11 cellular contexts compared by ENCODE assay signal in the genomic region with DNA sequence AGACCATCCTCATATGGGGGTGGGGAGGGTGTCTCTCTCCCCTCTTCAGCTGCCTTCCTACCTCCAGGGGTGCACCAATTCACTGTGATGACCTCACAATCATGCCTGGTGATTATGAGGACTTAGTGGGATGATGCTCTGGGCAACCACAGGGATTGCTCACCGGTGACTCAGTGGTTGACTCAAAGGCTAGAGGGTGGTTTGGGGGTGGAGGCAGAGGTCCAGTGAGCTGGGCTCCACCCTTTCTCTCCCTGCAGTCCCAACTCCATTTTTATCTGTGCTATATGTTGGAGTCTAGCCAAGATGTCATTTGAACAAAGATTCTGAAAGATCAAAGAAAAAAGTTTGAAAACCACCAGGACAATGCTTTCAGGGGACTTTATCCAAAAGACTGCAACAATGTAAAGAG.
DNase-seq lines count a peak whose midpoint lies in the region; ATAC-seq and TF ChIP-seq lines count a peak whose summit lies in the region.
"Had no signal": no experiment of that assay in that cellular context is flagged by ENCODE, and none has a peak within 500 bp of the region (broad histone marks: within the 10 kb centered on the region; RNA-seq: fewer than 3 reads in every experiment).

No MANE protein-coding gene starts in this region.

- CTCF ChIA-PET in AG04449 (lab: Yijun Ruan, JAX), result interaction anchor here (1.0 to 1.9 kb wide), 4 partner anchors 29 to 252 kb away, joined by 3 to 6 read pairs (median 5); no protein-coding TSS in a partner anchor
- CTCF ChIA-PET in HEK293T (lab: Yijun Ruan, JAX), result no interaction called here

- no peak overlapping the region for H3K4me3 ChIP-seq in AG04449 (ENCODE audit: low read depth, low read length)
- H3K4me3 ChIP-seq: dorsolateral prefrontal cortex had no signal

- peak; percentile 32 for TF ChIP-seq CTCF in AG04449 (IDR thresholded peaks at IDR 0.05; ENCODE audit: insufficient read depth, low read length, missing control alignments)

- ATAC-seq in HG03378 (IDR thresholded peaks at IDR 0.05; ENCODE audit: unreplicated experiment), result no peak

- POLR2A ChIA-PET in AG04449 (lab: Yijun Ruan, JAX) (interaction anchor here (0.7 to 2.1 kb wide), 6 partner anchors 30 to 190 kb away, joined by 3 to 11 read pairs (median 4); no protein-coding TSS in a partner anchor), HEK293T (lab: Yijun Ruan, JAX) (no interaction called here)

- DNase-seq in AG04449 (ENCODE audit: low read depth, low spot score) (peak; percentile 96), HEK293T (ENCODE audit: extremely low spot score) (peak; percentile 20), amniotic stem cell (lab: John Stamatoyannopoulos, UW) (peak; percentile 97), lung microvascular endothelial cell (ENCODE audit: low read depth in 2 of 2) (peak; percentile 22 to 97), activated gamma-delta T cell (lab: John Stamatoyannopoulos, UW) (no peak), NCI-H2107 (lab: John Stamatoyannopoulos, UW) (no peak)
- no peak for DNase-seq in activated CD4-positive, CD25-positive, alpha-beta regulatory T cell (lab: John Stamatoyannopoulos, UW)
- DNase-seq: NCI-H1930; stimulated activated CD4-positive, alpha-beta T cell treated with anti-CD3 and anti-CD28 coated beads, Interleukin-2, amount 100 ng/mL, for 48 hours had no signal

TF ChIP-seq in HEK293T, 16 proteins besides CTCF, POLR2A, EP300 and RAD21:
- TF ChIP-seq ELF4 (IDR thresholded peaks at IDR 0.05), result no peak
- TF ChIP-seq SP1 (IDR thresholded peaks at IDR 0.05), result no peak
- TF ChIP-seq, protein P1, sequence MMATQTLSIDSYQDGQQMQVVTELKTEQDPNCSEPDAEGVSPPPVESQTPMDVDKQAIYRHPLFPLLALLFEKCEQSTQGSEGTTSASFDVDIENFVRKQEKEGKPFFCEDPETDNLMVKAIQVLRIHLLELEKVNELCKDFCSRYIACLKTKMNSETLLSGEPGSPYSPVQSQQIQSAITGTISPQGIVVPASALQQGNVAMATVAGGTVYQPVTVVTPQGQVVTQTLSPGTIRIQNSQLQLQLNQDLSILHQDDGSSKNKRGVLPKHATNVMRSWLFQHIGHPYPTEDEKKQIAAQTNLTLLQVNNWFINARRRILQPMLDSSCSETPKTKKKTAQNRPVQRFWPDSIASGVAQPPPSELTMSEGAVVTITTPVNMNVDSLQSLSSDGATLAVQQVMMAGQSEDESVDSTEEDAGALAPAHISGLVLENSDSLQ (IDR thresholded peaks at IDR 0.05), result no peak
- no peak for TF ChIP-seq LEF1 (IDR thresholded peaks at IDR 0.05; ENCODE audit: borderline replicate concordance)
- TF ChIP-seq BHLHE40 (IDR thresholded peaks at IDR 0.05; ENCODE audit: borderline replicate concordance), result no peak
- TF ChIP-seq L3MBTL2 (conservative IDR thresholded peaks at IDR 0.05), result no peak
- no peak for TF ChIP-seq ARNT (IDR thresholded peaks at IDR 0.05)
- no peak for TF ChIP-seq ZNF384 (IDR thresholded peaks at IDR 0.05)
- TF ChIP-seq TARDBP (IDR thresholded peaks at IDR 0.05), result no peak
- no peak for TF ChIP-seq HDGF (IDR thresholded peaks at IDR 0.05; ENCODE audit: borderline replicate concordance)
- TF ChIP-seq NFRKB (IDR thresholded peaks at IDR 0.05), result no peak
- TF ChIP-seq SUZ12 (IDR thresholded peaks at IDR 0.05), result no peak
- TF ChIP-seq CTBP1 (IDR thresholded peaks at IDR 0.05; ENCODE audit: borderline replicate concordance), result no peak
- TF ChIP-seq FOXK2 (IDR thresholded peaks at IDR 0.05), result no peak
- TF ChIP-seq FOXA1 (IDR thresholded peaks at IDR 0.05), result no peak
- TF ChIP-seq FOXM1 (IDR thresholded peaks at IDR 0.05; ENCODE audit: borderline replicate concordance), result no peak

Comparison
In these comparisons a context has a peak if more than half of its experiments do, and no peak if none do; other contexts are left out.
1. DNase-seq: peak in AG04449 (single experiment), HEK293T (single experiment), amniotic stem cell (single experiment) and lung microvascular endothelial cell (2 of 2); none in activated gamma-delta T cell (single experiment), NCI-H2107 (single experiment) and activated CD4-positive, CD25-positive, alpha-beta regulatory T cell (0 of 4).